Comparison of ENCODE assay signal across 20 cellular contexts in genomic region chr5:139162448-139162847, GRCh38. TPM values are rescaled to one million over a fixed set of nuclear protein-coding genes. Genes with fewer than 3 reads are reported as not detected.
A peak's percentile ranks its signal among the peaks of the same experiment; 100 is the strongest.
DNase-seq lines count a peak whose midpoint lies in the region; ATAC-seq and TF ChIP-seq lines count a peak whose summit lies in the region.
"Had no signal": no experiment of that assay in that cellular context is flagged by ENCODE, and none has a peak within 500 bp of the region (broad histone marks: within the 10 kb centered on the region; RNA-seq: fewer than 3 reads in every experiment).

No MANE protein-coding gene starts in this region.

- H3K4me1 ChIP-seq in Caco-2 (peaks cover 23% of the 10 kb centered on the region), body of pancreas (peaks cover 35% of the 10 kb centered on the region), neural progenitor cell (peaks cover 13% of the 10 kb centered on the region)
- H3K4me1 ChIP-seq: BE2C had no signal

- peaks cover 30% of the 10 kb centered on the region for H3K4me1 Mint-ChIP-seq in Caco-2 (ENCODE audit: low read depth, unreplicated experiment)
- peaks cover 44% of the 10 kb centered on the region for H3K4me1 Mint-ChIP-seq in neural progenitor cell

- no peaks in the 10 kb centered on the region for H4K20me1 ChIP-seq in neural progenitor cell (ENCODE audit: low read depth)

- no peak for TF ChIP-seq POLR2A in body of pancreas (IDR thresholded peaks at IDR 0.05)

- no TSS peak for BruUV-seq in Caco-2 (replicated peaks; lab: Mats Ljungman, UMichigan)

- H3K9me3 Mint-ChIP-seq in Caco-2 (ENCODE audit: unreplicated experiment) (no peaks in the 10 kb centered on the region), neural progenitor cell (peaks cover 3% of the 10 kb centered on the region)
- H3K9me3 Mint-ChIP-seq: CD4-positive, CD25-positive, alpha-beta regulatory T cell had no signal

- no peak overlapping the region for H3K9ac ChIP-seq in neural progenitor cell
- H3K9ac ChIP-seq: KMS-11, SK-N-SH had no signal

- H3K9me3 ChIP-seq in Caco-2 (no peaks in the 10 kb centered on the region), body of pancreas (no peaks in the 10 kb centered on the region), neural progenitor cell (ENCODE audit: low read depth) (no peaks in the 10 kb centered on the region)
- H3K9me3 ChIP-seq: BE2C, SK-N-SH had no signal

- H3K36me3 Mint-ChIP-seq in Caco-2 (ENCODE audit: insufficient read depth, unreplicated experiment) (no peaks in the 10 kb centered on the region), neural progenitor cell (peaks cover 1% of the 10 kb centered on the region)
- H3K36me3 Mint-ChIP-seq: CD4-positive, CD25-positive, alpha-beta regulatory T cell had no signal

- H3K36me3 ChIP-seq in Caco-2 (ENCODE audit: control insufficient read depth, insufficient read depth, low read length) (no peaks in the 10 kb centered on the region), body of pancreas (replicated peaks in 1 of 2; ENCODE audit: insufficient read depth in 1 of 2, low read depth in 2 of 2) (no peaks in the 10 kb centered on the region), neural progenitor cell (no peaks in the 10 kb centered on the region)
- H3K36me3 ChIP-seq: BE2C had no signal

- intact Hi-C loops in Caco-2 (cut with micrococcal nuclease; ENCODE audit: unreplicated experiment) (no loop called here), body of pancreas (cut with DNase I) (no loop called here)

- no peak overlapping the region for H2AFZ ChIP-seq in neural progenitor cell (replicated peaks)

- H3K27me3 ChIP-seq in Caco-2 (replicated peaks; ENCODE audit: control insufficient read depth, insufficient read depth, low read length): no peaks in the 10 kb centered on the region
- no peaks in the 10 kb centered on the region for H3K27me3 ChIP-seq in body of pancreas
- no peaks in the 10 kb centered on the region for H3K27me3 ChIP-seq in neural progenitor cell
- H3K27me3 ChIP-seq: BE2C had no signal

- TF ChIP-seq CTCF in Caco-2 (IDR thresholded peaks at IDR 0.05; ENCODE audit: insufficient read depth in 1 of 2, low read depth in 1 of 2, low read length in 1 of 2, severe bottlenecking in 1 of 2, unreplicated experiment in 1 of 2) (no peak), body of pancreas (IDR thresholded peaks at IDR 0.05) (no peak), neural progenitor cell (IDR thresholded peaks at IDR 0.05) (no peak), foreskin fibroblast (IDR thresholded peaks at IDR 0.05; ENCODE audit: low read depth, low read length) (no peak)

- POLR2A ChIA-PET in Caco-2 (lab: Charles Lee): no interaction called here

- WGBS in body of pancreas, 2 donors: 18 to 32% methylated on average over 4 of the region's 4 CpGs

- H3K4me2 ChIP-seq in neural progenitor cell: no peak overlapping the region
- H3K4me2 ChIP-seq: KMS-11, SK-N-SH had no signal

- DNase-seq in Caco-2 (no peak), NCI-H146 (lab: John Stamatoyannopoulos, UW) (peak; percentile 21), body of pancreas (peak in 1 of 4 donors; percentile 15), neural progenitor cell (ENCODE audit: low spot score) (no peak), HK-2 (ENCODE audit: unreplicated experiment) (no peak), HUDEP-2 (lab: John Stamatoyannopoulos, UW; ENCODE audit: unreplicated experiment in 76 of 76) (no peak), foreskin fibroblast (no peak)
- DNase-seq: BE2C; CD4-positive, CD25-positive, alpha-beta regulatory T cell; COR-L47; HCEC 1CT; NCI-H1417; NCI-H1930; NCI-H2171 treated with DMSO at 0.1 percent for 48 hours; NCI-H446; NCI-H526 treated with DMSO at 0.1 percent for 48 hours; OCI-M1; SHP77 treated with DMSO at 0.1 percent for 48 hours; SK-N-SH had no signal

- CTCF ChIA-PET in Caco-2 (lab: Charles Lee): no interaction called here

- H3K4me3 ChIP-seq in Caco-2 (ENCODE audit: low read depth, low read length) (no peak overlapping the region), body of pancreas (no peak overlapping the region), neural progenitor cell (no peak overlapping the region), foreskin fibroblast (ENCODE audit: low read depth in 1 of 2, low read length in 2 of 2) (no peak overlapping the region)

- ATAC-seq in body of pancreas: peak; percentile 75

- H3F3A ChIP-seq in neural progenitor cell (ENCODE audit: low read depth): no peaks in the 10 kb centered on the region

- peak overlapping the region; percentile 56 to 65 (median 61) for H3K27ac ChIP-seq in body of pancreas
- no peak overlapping the region for H3K27ac ChIP-seq in neural progenitor cell
- H3K27ac ChIP-seq: KMS-11 had no signal

- peak overlapping the region; percentile 4 for H3K27ac Mint-ChIP-seq in Caco-2 (ENCODE audit: unreplicated experiment)
- H3K27ac Mint-ChIP-seq in neural progenitor cell: peak overlapping the region; percentile 51
- H3K27ac Mint-ChIP-seq: CD4-positive, CD25-positive, alpha-beta regulatory T cell had no signal

- H3K4me3 Mint-ChIP-seq in Caco-2 (ENCODE audit: unreplicated experiment): no peak overlapping the region
- no peak overlapping the region for H3K4me3 Mint-ChIP-seq in neural progenitor cell
- H3K4me3 Mint-ChIP-seq: CD4-positive, CD25-positive, alpha-beta regulatory T cell had no signal

- no peaks in the 10 kb centered on the region for H3K27me3 Mint-ChIP-seq in Caco-2 (ENCODE audit: insufficient read depth, unreplicated experiment)
- H3K27me3 Mint-ChIP-seq in neural progenitor cell (ENCODE audit: insufficient read depth, low read depth): peaks cover 9% of the 10 kb centered on the region
- H3K27me3 Mint-ChIP-seq: CD4-positive, CD25-positive, alpha-beta regulatory T cell had no signal

- H3K79me2 ChIP-seq in neural progenitor cell (ENCODE audit: low read depth): no peaks in the 10 kb centered on the region

RNA-seq across cellular contexts. Expression of gene SIL1, which starts 35.7 kb away (rescaled TPM):
- total RNA-seq in Caco-2 (2022) (29.7 and 31.5 TPM in 2 replicates), body of pancreas (100 to 1,000 TPM in 1 of 2 donors, 10 to 100 TPM in 1; 57.6 to 124 TPM), neural progenitor cell (ENCODE audit: low replicate concordance) (5.5 and 9.7 TPM in 2 replicates)
